Comparison of ENCODE assay signal across 23 cellular contexts in the genomic region with DNA sequence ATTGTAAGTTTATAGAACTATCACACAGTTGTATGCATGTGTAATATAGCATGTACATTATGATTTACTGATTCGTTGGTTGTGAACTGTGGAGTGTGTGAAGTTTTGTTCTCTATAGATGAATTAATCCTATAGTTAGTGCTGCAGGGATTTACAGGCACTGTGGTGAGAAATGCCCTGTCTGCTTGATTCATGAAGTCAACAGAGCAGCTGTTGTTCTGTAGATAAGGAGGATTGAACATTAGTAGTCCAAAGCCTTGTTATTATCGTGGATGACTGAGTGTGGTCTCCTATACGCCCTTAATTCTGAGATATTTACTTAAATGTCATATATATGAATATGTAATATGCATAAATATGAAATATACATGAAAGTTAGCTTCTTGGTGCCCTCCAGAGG.
DNase-seq lines count a peak whose midpoint lies in the region; ATAC-seq and TF ChIP-seq lines count a peak whose summit lies in the region.
"Had no signal": no experiment of that assay in that cellular context is flagged by ENCODE, and none has a peak within 500 bp of the region (broad histone marks: within the 10 kb centered on the region; RNA-seq: fewer than 3 reads in every experiment).

No MANE protein-coding gene starts in this region.

- H3K27me3 Mint-ChIP-seq in osteocyte (ENCODE audit: unreplicated experiment) = peaks cover 26% of the 10 kb centered on the region

- ATAC-seq in GM19455 (IDR thresholded peaks at IDR 0.05; ENCODE audit: unreplicated experiment) = no peak
- ATAC-seq: PC-3 had no signal

- CTCF ChIA-PET in GM10248 (lab: Yijun Ruan, JAX) = interaction anchor here (1.1 to 1.9 kb wide), 2 partner anchors 10 to 16 kb away, joined by 3 to 5 read pairs; no protein-coding TSS in a partner anchor

- H3K36me3 Mint-ChIP-seq in osteocyte (ENCODE audit: unreplicated experiment) = no peaks in the 10 kb centered on the region
- H3K36me3 Mint-ChIP-seq: CD4-positive, alpha-beta memory T cell had no signal

- H3K4me1 Mint-ChIP-seq in osteocyte (ENCODE audit: unreplicated experiment) = no peaks in the 10 kb centered on the region
- H3K4me1 Mint-ChIP-seq: CD4-positive, alpha-beta memory T cell had no signal

- TF ChIP-seq CTCF in GM10248 (IDR thresholded peaks at IDR 0.05; ENCODE audit: control extremely low read depth, extremely low read depth, low read depth, missing control alignments) (peak; percentile 2), osteocyte (IDR thresholded peaks at IDR 0.05) (peak; percentile 18)

- H3K4me3 Mint-ChIP-seq in osteocyte (ENCODE audit: unreplicated experiment) = no peak overlapping the region
- H3K4me3 Mint-ChIP-seq: CD4-positive, alpha-beta memory T cell; HFFc6 had no signal

- H3K9me3 Mint-ChIP-seq in osteocyte (ENCODE audit: unreplicated experiment) = peaks cover 3% of the 10 kb centered on the region
- H3K9me3 Mint-ChIP-seq: CD4-positive, alpha-beta memory T cell had no signal

- POLR2A ChIA-PET in GM10248 (lab: Yijun Ruan, JAX) = no interaction called here

- no peak for DNase-seq in GM10248 (ENCODE audit: extremely low spot score)
- DNase-seq in SK-MEL-5 (ENCODE audit: low read depth, low spot score) = peak; percentile 57
- peak; percentile 23 for DNase-seq in epidermal melanocyte (ENCODE audit: insufficient read length, low spot score)
- no peak for DNase-seq in osteocyte (ENCODE audit: extremely low spot score, unreplicated experiment)
- DNase-seq in COR-L47 (lab: John Stamatoyannopoulos, UW) = no peak
- DNase-seq in activated effector memory CD4-positive, alpha-beta T cell treated with anti-CD3 and anti-CD28 coated beads, Interleukin-2, amount 50 U/mL, for 16 hours = no peak
- no peak for DNase-seq in NCI-H748 (lab: John Stamatoyannopoulos, UW; ENCODE audit: unreplicated experiment)
- DNase-seq: CD4-positive, alpha-beta memory T cell; DMS53; EL; HFFc6; IMR-90; Karpas-422; NCI-H1048; NCI-H1436 treated with DMSO at 0.1 percent for 48 hours; NCI-H2029 treated with DMSO at 0.1 percent for 48 hours; NCI-H2171; NCI-H446; NCI-H69; PC-3; RPMI8226; SHP77 treated with DMSO at 0.1 percent for 48 hours had no signal

- in situ Hi-C loops in SK-MEL-5 (cut with HindIII; ENCODE audit: low pct_unique_long_range_greater_than_20kb, low sequenced_read_pairs) = no loop called here

- H3K27ac Mint-ChIP-seq in osteocyte (ENCODE audit: unreplicated experiment) = no peak overlapping the region
- H3K27ac Mint-ChIP-seq: CD4-positive, alpha-beta memory T cell; HFFc6 had no signal

Comparison
In these comparisons a context has a peak if more than half of its experiments do, and no peak if none do; other contexts are left out.
1. DNase-seq: peak in SK-MEL-5 (single experiment) and epidermal melanocyte (single experiment); none in GM10248 (single experiment), osteocyte (single experiment), COR-L47 (single experiment), activated effector memory CD4-positive, alpha-beta T cell treated with anti-CD3 and anti-CD28 coated beads, Interleukin-2, amount 50 U/mL, for 16 hours (single experiment) and NCI-H748 (single experiment).